In the genomic region with DNA sequence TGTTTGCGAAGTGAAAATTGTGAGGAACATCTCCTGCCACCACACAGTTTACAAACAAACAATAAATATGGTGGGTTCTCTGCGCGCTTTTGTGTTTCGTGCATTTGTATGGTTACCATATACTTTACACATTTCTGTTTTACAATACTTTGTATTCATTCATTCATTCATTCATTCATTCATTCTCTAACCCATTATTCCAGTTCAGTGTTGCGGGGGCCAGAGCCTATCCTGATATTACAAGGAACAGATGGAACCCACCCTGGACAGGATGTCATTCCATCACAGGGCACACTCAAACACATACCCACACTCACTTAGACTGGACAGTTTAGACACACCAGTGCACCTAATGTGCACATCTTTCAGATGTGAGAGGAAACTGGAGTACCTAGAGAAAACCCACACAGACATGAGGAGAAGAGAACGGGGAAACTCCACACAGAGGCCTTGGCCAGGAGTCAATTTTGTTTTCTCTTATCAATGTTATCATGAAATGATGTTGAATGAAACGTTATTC, we compare ENCODE assay signal across 12 cellular contexts.
"Had no signal": no experiment of that assay in that cellular context is flagged by ENCODE, and none has a peak within 500 bp of the region (broad histone marks: within the 10 kb centered on the region; RNA-seq: fewer than 3 reads in every experiment).

No MANE protein-coding gene starts in this region.

- H3K36me3 Mint-ChIP-seq: stimulated activated effector memory CD8-positive, alpha-beta T cell treated with anti-CD3 and anti-CD28 coated beads, Interleukin-12 subunit alpha, Interleukin-12 subunit beta, amount 100 ng/mL, for 72 hours had no signal

- H3K36me3 ChIP-seq: gastroesophageal sphincter, SJSA1, transverse colon had no signal

- H3K27ac Mint-ChIP-seq: activated CD4-positive, alpha-beta memory T cell treated with anti-CD3 and anti-CD28 coated beads, Interleukin-2, amount 10 ng/mL, durations not matched to agents 7 days and 5 days; activated CD4-positive, alpha-beta T cell treated with anti-CD3 and anti-CD28 coated beads for 36 hours; activated T-cell treated with anti-CD3 and anti-CD28 coated beads, Interleukin-2, amount 50 U/mL, for 72 hours; stimulated activated effector memory CD8-positive, alpha-beta T cell treated with anti-CD3 and anti-CD28 coated beads, Interleukin-12 subunit alpha, Interleukin-12 subunit beta, amount 100 ng/mL, for 72 hours had no signal

- DNase-seq: activated CD4-positive, alpha-beta memory T cell treated with anti-CD3 and anti-CD28 coated beads, Interleukin-2, amount 10 ng/mL, durations not matched to agents 7 days and 5 days; activated CD4-positive, alpha-beta T cell treated with anti-CD3 and anti-CD28 coated beads for 36 hours; activated T-cell treated with anti-CD3 and anti-CD28 coated beads, Interleukin-2, amount 50 U/mL, for 72 hours; caudate nucleus; cortex of kidney; effector CD8-positive, alpha-beta T cell; kidney; nucleus accumbens; transverse colon had no signal

- H3K27me3 Mint-ChIP-seq: activated CD4-positive, alpha-beta memory T cell treated with anti-CD3 and anti-CD28 coated beads, Interleukin-2, amount 10 ng/mL, durations not matched to agents 7 days and 5 days; activated CD4-positive, alpha-beta T cell treated with anti-CD3 and anti-CD28 coated beads for 36 hours had no signal

- ATAC-seq: activated CD4-positive, alpha-beta T cell treated with anti-CD3 and anti-CD28 coated beads for 36 hours; activated T-cell treated with anti-CD3 and anti-CD28 coated beads, Interleukin-2, amount 50 U/mL, for 72 hours; gastroesophageal sphincter; stimulated activated effector memory CD8-positive, alpha-beta T cell treated with anti-CD3 and anti-CD28 coated beads, Interleukin-12 subunit alpha, Interleukin-12 subunit beta, amount 100 ng/mL, for 72 hours had no signal

- H3K9me3 ChIP-seq: gastroesophageal sphincter, transverse colon had no signal

- H3K4me1 Mint-ChIP-seq: activated CD4-positive, alpha-beta memory T cell treated with anti-CD3 and anti-CD28 coated beads, Interleukin-2, amount 10 ng/mL, durations not matched to agents 7 days and 5 days; activated CD4-positive, alpha-beta T cell treated with anti-CD3 and anti-CD28 coated beads for 36 hours had no signal

- FAIRE-seq: kidney had no signal

- H3K4me3 ChIP-seq: gastroesophageal sphincter, SJSA1, transverse colon had no signal

- H3K27me3 ChIP-seq: gastroesophageal sphincter, SJSA1, transverse colon had no signal

- H3K4me3 Mint-ChIP-seq: activated CD4-positive, alpha-beta memory T cell treated with anti-CD3 and anti-CD28 coated beads, Interleukin-2, amount 10 ng/mL, durations not matched to agents 7 days and 5 days; activated CD4-positive, alpha-beta T cell treated with anti-CD3 and anti-CD28 coated beads for 36 hours; activated T-cell treated with anti-CD3 and anti-CD28 coated beads, Interleukin-2, amount 50 U/mL, for 72 hours; stimulated activated effector memory CD8-positive, alpha-beta T cell treated with anti-CD3 and anti-CD28 coated beads, Interleukin-12 subunit alpha, Interleukin-12 subunit beta, amount 100 ng/mL, for 72 hours had no signal
